Comparison of ENCODE assay signal across 32 cellular contexts in genomic region chr13:20137875-20138274, GRCh38. TPM values are rescaled to one million over a fixed set of nuclear protein-coding genes. Genes with fewer than 3 reads are reported as not detected.
"Had no signal": no experiment of that assay in that cellular context is flagged by ENCODE, and none has a peak within 500 bp of the region (broad histone marks: within the 10 kb centered on the region; RNA-seq: fewer than 3 reads in every experiment).

No MANE protein-coding gene starts in this region.

- H3K9me3 Mint-ChIP-seq: activated B cell treated with CpG ODN at 0.5 μM for 24 hours; activated CD8-positive, alpha-beta T cell treated with anti-CD3 and anti-CD28 coated beads for 36 hours; activated naive CD8-positive, alpha-beta T cell treated with anti-CD3 and anti-CD28 coated beads, Interleukin-2, amount 50 U/mL, for 24 hours; activated T-helper 1 cell treated with anti-CD3 and anti-CD28 coated beads, Interleukin-12 subunit alpha, Interleukin-12 subunit beta, Interleukin-2, Interleukin-4 antibody, amounts not matched to agents 30 ng/mL and 10 ng/mL and 1 ng/mL, durations not matched to agents 14 hours and 24 hours and 36 hours; activated T-helper 2 cell treated with anti-CD3 and anti-CD28 coated beads, Interferon-gamma antibody, Interleukin-2, Interleukin-4, amounts not matched to agents 10 μg/mL and 5 μg/mL and 100 μg/mL, durations not matched to agents 14 hours and 24 hours and 36 hours; central memory CD8-positive, alpha-beta T cell; dendritic cell treated with granulocyte-macrophage colony-stimulating factor and Interleukin-4, amounts not matched to agents 40 ng/mL and 50 ng/mL, for 4 days; endodermal cell; T-helper 2 cell treated with Interferon-gamma antibody and Interleukin-4, amounts not matched to agents 5 μg/mL and 100 μg/mL, for 36 hours had no signal

- ATAC-seq: activated CD4-positive, CD25-positive, alpha-beta regulatory T cell treated with anti-CD3 and anti-CD28 coated beads, Interleukin-2, amount 50 U/mL, for 24 hours; activated CD8-positive, alpha-beta T cell treated with anti-CD3 and anti-CD28 coated beads for 36 hours; activated naive CD8-positive, alpha-beta T cell treated with anti-CD3 and anti-CD28 coated beads, Interleukin-2, amount 50 U/mL, for 24 hours; esophagus mucosa; T-helper 17 cell had no signal

- H3K4me3 Mint-ChIP-seq: activated B cell treated with CpG ODN at 0.5 μM for 24 hours; activated CD8-positive, alpha-beta T cell treated with anti-CD3 and anti-CD28 coated beads for 36 hours; activated naive CD8-positive, alpha-beta T cell; activated naive CD8-positive, alpha-beta T cell treated with anti-CD3 and anti-CD28 coated beads, Interleukin-2, amount 50 U/mL, for 24 hours; activated T-helper 1 cell treated with anti-CD3 and anti-CD28 coated beads, Interleukin-12 subunit alpha, Interleukin-12 subunit beta, Interleukin-2, Interleukin-4 antibody, amounts not matched to agents 30 ng/mL and 10 ng/mL and 1 ng/mL, durations not matched to agents 14 hours and 24 hours and 36 hours; central memory CD8-positive, alpha-beta T cell; dendritic cell treated with granulocyte-macrophage colony-stimulating factor and Interleukin-4, amounts not matched to agents 40 ng/mL and 50 ng/mL, for 4 days; T-helper 17 cell; T-helper 2 cell treated with Interferon-gamma antibody and Interleukin-4, amounts not matched to agents 5 μg/mL and 100 μg/mL, for 36 hours had no signal

- H3K27ac Mint-ChIP-seq: activated B cell treated with CpG ODN at 0.5 μM for 24 hours; activated CD8-positive, alpha-beta T cell treated with anti-CD3 and anti-CD28 coated beads for 36 hours; activated naive CD8-positive, alpha-beta T cell; activated naive CD8-positive, alpha-beta T cell treated with anti-CD3 and anti-CD28 coated beads, Interleukin-2, amount 50 U/mL, for 24 hours; activated T-helper 1 cell treated with anti-CD3 and anti-CD28 coated beads, Interleukin-12 subunit alpha, Interleukin-12 subunit beta, Interleukin-2, Interleukin-4 antibody, amounts not matched to agents 30 ng/mL and 10 ng/mL and 1 ng/mL, durations not matched to agents 14 hours and 24 hours and 36 hours; activated T-helper 2 cell treated with anti-CD3 and anti-CD28 coated beads, Interferon-gamma antibody, Interleukin-2, Interleukin-4, amounts not matched to agents 10 μg/mL and 5 μg/mL and 100 μg/mL, durations not matched to agents 14 hours and 24 hours and 36 hours; dendritic cell treated with granulocyte-macrophage colony-stimulating factor and Interleukin-4, amounts not matched to agents 40 ng/mL and 50 ng/mL, for 4 days; endodermal cell; T-helper 17 cell; T-helper 2 cell treated with Interferon-gamma antibody and Interleukin-4, amounts not matched to agents 5 μg/mL and 100 μg/mL, for 36 hours had no signal

- DNase-seq: activated B cell treated with CpG ODN at 0.5 μM for 24 hours; activated CD4-positive, alpha-beta T cell treated with anti-CD3 and anti-CD28 coated beads for 48 hours; activated CD4-positive, alpha-beta T cell treated with anti-CD3 and anti-CD28 coated beads, Interleukin-2, amount 50 U/mL, for 1 hour; activated CD4-positive, alpha-beta T cell treated with anti-CD3 and anti-CD28 coated beads, Interleukin-2, amount 50 U/mL, for 48 hours; activated CD8-positive, alpha-beta T cell treated with anti-CD3 and anti-CD28 coated beads for 36 hours; activated gamma-delta T cell treated with Interleukin-2 at 50 U/mL for 16 hours; activated naive CD4-positive, alpha-beta T cell treated with anti-CD3 and anti-CD28 coated beads, Interleukin-2, amount 50 U/mL, for 16 hours; activated naive CD4-positive, alpha-beta T cell treated with Interleukin-2 at 50 U/mL for 16 hours; activated naive CD8-positive, alpha-beta T cell treated with anti-CD3 and anti-CD28 coated beads, Interleukin-2, amount 50 U/mL, for 24 hours; activated T-cell treated with anti-CD3 and anti-CD28 coated beads, Interleukin-2, amount 50 U/mL, for 1 hour; activated T-cell treated with anti-CD3 and anti-CD28 coated beads, Interleukin-2, amount 50 U/mL, for 48 hours; adrenal gland; amygdala; aorta; body of pancreas; dorsolateral prefrontal cortex; effector memory CD4-positive, alpha-beta T cell; foreskin fibroblast; T-helper 1 cell; T-helper 17 cell; T1000; WERI-Rb-1 had no signal

- H3K4me1 Mint-ChIP-seq: central memory CD8-positive, alpha-beta T cell; endodermal cell had no signal

RNA-seq across cellular contexts. Expression of gene GJA3, which starts 23.0 kb away (rescaled TPM):
- total RNA-seq: activated T-helper 1 cell treated with anti-CD3 and anti-CD28 coated beads, Interleukin-12 subunit alpha, Interleukin-12 subunit beta, Interleukin-2, Interleukin-4 antibody, amounts not matched to agents 30 ng/mL and 10 ng/mL and 1 ng/mL, durations not matched to agents 14 hours and 24 hours and 36 hours; adrenal gland; body of pancreas; frontal cortex had no signal

RNA-seq across cellular contexts. Expression of gene GJB2, which starts 54.9 kb away (rescaled TPM):
- total RNA-seq: activated B cell treated with CpG ODN at 0.5 μM for 24 hours, T-helper 17 cell had no signal
